ENCODE assay signal across 23 cellular contexts in genomic region chr18:63126134-63127067, GRCh38.
DNase-seq lines count a peak whose midpoint lies in the region; ATAC-seq, FAIRE-seq and TF ChIP-seq lines count a peak whose summit lies in the region.
"Had no signal": no experiment of that assay in that cellular context is flagged by ENCODE, and none has a peak within 500 bp of the region (broad histone marks: within the 10 kb centered on the region; RNA-seq: fewer than 3 reads in every experiment).

No MANE protein-coding gene starts in this region.

- H3K4me2 ChIP-seq in GM12878 (ENCODE audit: control insufficient read depth, insufficient read depth) = no peak overlapping the region

- SMC1A ChIA-PET in GM12878 (lab: Charles Lee; ENCODE audit: uncharacterized antibody, unreplicated experiment) = interaction anchor here (0.8 kb wide), 1 partner anchor 11 kb away, joined by 3 read pairs; no protein-coding TSS in a partner anchor

- H3K27me3 ChIP-seq in GM12878 (replicated peaks in 1 of 2; ENCODE audit: control insufficient read depth in 2 of 2, insufficient read depth in 2 of 2, low read length in 1 of 2) (no peaks in the 10 kb centered on the region), spleen (replicated peaks in 1 of 7) (no peaks in the 10 kb centered on the region)

- TF ChIP-seq POLR2A in GM12878 (IDR thresholded peaks at IDR 0.05; ENCODE audit: low read depth, low read length) (0 out of 2 replicates have a peak, but pooled peaks have one; percentile 23), spleen (IDR thresholded peaks at IDR 0.05) (no peak)

- peaks cover 11% of the 10 kb centered on the region for H3K79me2 ChIP-seq in GM12878 (ENCODE audit: control insufficient read depth, insufficient read depth, low read length)

- TF ChIP-seq CTCF in GM12878 (IDR thresholded peaks at IDR 0.05 in 2 of 3, conservative IDR thresholded peaks at IDR 0.05 in 1 of 3; ENCODE audit: control insufficient read depth in 2 of 3, extremely low read depth in 1 of 3, insufficient read depth in 1 of 3, low read depth in 3 of 3, low read length in 3 of 3) (no peak), spleen (IDR thresholded peaks at IDR 0.05 in 8 of 11, conservative IDR thresholded peaks at IDR 0.05 in 3 of 11) (no peak)

- no peak for DNase-seq in activated naive CD4-positive, alpha-beta T cell treated with anti-CD3 and anti-CD28 coated beads, Interleukin-2, amount 50 U/mL, for 16 hours
- no peak for DNase-seq in GM12878 (ENCODE audit: low read depth, low spot score)
- no peak for DNase-seq in spleen
- no peak for DNase-seq in SIG-M5 (lab: John Stamatoyannopoulos, UW)
- DNase-seq: activated CD4-positive, alpha-beta T cell treated with anti-CD3 and anti-CD28 coated beads for 4 hours; activated gamma-delta T cell; foreskin fibroblast; KBM-7; left ventricle myocardium inferior; MV-4-11; NCI-H1694; NCI-H2227 treated with DMSO at 0.1 percent for 48 hours; NCI-H748 treated with DMSO at 0.1 percent for 48 hours; posterior cingulate gyrus; T-helper 1 cell had no signal

- RAD21 ChIA-PET in GM12878 (lab: Charles Lee; ENCODE audit: unreplicated experiment) = interaction anchor here (0.6 kb wide), 1 partner anchor 110 kb away, joined by 4 read pairs; no protein-coding TSS in a partner anchor

- no peak overlapping the region for H3K4me3 Mint-ChIP-seq in activated naive CD4-positive, alpha-beta T cell treated with anti-CD3 and anti-CD28 coated beads, Interleukin-2, amount 50 U/mL, for 24 hours
- H3K4me3 Mint-ChIP-seq: CD14-positive monocyte, neural crest cell had no signal

- no peaks in the 10 kb centered on the region for H4K20me1 ChIP-seq in GM12878 (ENCODE audit: control insufficient read depth, insufficient read depth)

- H3K27ac ChIP-seq in KOPT-K1 (ENCODE audit: low read depth, low read length, poor library complexity, severe bottlenecking) (peak overlapping the region; percentile 53), GM12878 (ENCODE audit: control insufficient read depth, insufficient read depth) (no peak overlapping the region), spleen (peak overlapping the region in 7 of 8 donors; percentile 12 to 41 (median 29))
- H3K27ac ChIP-seq: left ventricle myocardium inferior had no signal

- H3K36me3 Mint-ChIP-seq in activated naive CD4-positive, alpha-beta T cell treated with anti-CD3 and anti-CD28 coated beads, Interleukin-2, amount 50 U/mL, for 24 hours = peaks cover 5% of the 10 kb centered on the region

- no peaks in the 10 kb centered on the region for H3K9me3 ChIP-seq in KOPT-K1 (ENCODE audit: insufficient read depth, low read length, poor library complexity, severe bottlenecking)
- H3K9me3 ChIP-seq in GM12878 (replicated peaks; ENCODE audit: control insufficient read depth, insufficient read depth, low read length) = no peaks in the 10 kb centered on the region
- H3K9me3 ChIP-seq in spleen = no peaks in the 10 kb centered on the region
- H3K9me3 ChIP-seq: left ventricle myocardium inferior had no signal

- no peaks in the 10 kb centered on the region for H3K9me3 Mint-ChIP-seq in activated naive CD4-positive, alpha-beta T cell treated with anti-CD3 and anti-CD28 coated beads, Interleukin-2, amount 50 U/mL, for 24 hours
- H3K9me3 Mint-ChIP-seq: CD14-positive monocyte, neural crest cell had no signal

- POLR2A ChIA-PET in GM12878 (lab: Charles Lee) = no interaction called here

- CTCF ChIA-PET in GM12878 (lab: Yijun Ruan, JAX) = interaction anchor here (1.0 to 1.4 kb wide), 3 partner anchors 10 to 110 kb away, joined by 3 to 5 read pairs (median 4); no protein-coding TSS in a partner anchor

- no peak for FAIRE-seq in GM12878 (lab: Jason Lieb, UNC)
- FAIRE-seq: GM18507 had no signal

- H3K9ac ChIP-seq in GM12878 (ENCODE audit: control insufficient read depth, insufficient read depth, low read length) = no peak overlapping the region

- H2AFZ ChIP-seq in GM12878 (ENCODE audit: control insufficient read depth, low read depth, low read length) = no peak overlapping the region

- H3K27ac Mint-ChIP-seq in activated naive CD4-positive, alpha-beta T cell treated with anti-CD3 and anti-CD28 coated beads, Interleukin-2, amount 50 U/mL, for 24 hours = peak overlapping the region; percentile 84
- H3K27ac Mint-ChIP-seq: CD14-positive monocyte had no signal

- in situ Hi-C loops in GM12878 (cut with MboI) = no loop called here

- H3K4me1 ChIP-seq in GM12878 (ENCODE audit: control insufficient read depth, insufficient read depth, low read length) (peaks cover 7% of the 10 kb centered on the region), spleen (peaks cover 0 to 46% (median 15%) of the 10 kb centered on the region in 6 donors)

- H3K27me3 Mint-ChIP-seq in activated naive CD4-positive, alpha-beta T cell treated with anti-CD3 and anti-CD28 coated beads, Interleukin-2, amount 50 U/mL, for 24 hours = no peaks in the 10 kb centered on the region

- TF ChIP-seq EP300 in GM12878 (IDR thresholded peaks at IDR 0.05; ENCODE audit: borderline replicate concordance in 1 of 2, control insufficient read depth in 1 of 2, low read depth in 2 of 2, low read length in 2 of 2) = no peak

- ATAC-seq in GM12878 (no peak), HG02588 (IDR thresholded peaks at IDR 0.05; ENCODE audit: unreplicated experiment) (no peak), GM21381 (IDR thresholded peaks at IDR 0.05; ENCODE audit: unreplicated experiment) (no peak)
- ATAC-seq: HCT116 had no signal

- intact Hi-C loops in GM12878 (cut with micrococcal nuclease; ENCODE audit: unreplicated experiment) (no loop called here), spleen (cut with DNase I; ENCODE audit: low total_unique reads) (loop anchor here (10.0 kb wide), 1 partner anchor 308 kb away; no protein-coding TSS in a partner anchor)

- TF ChIP-seq RAD21 in GM12878 (IDR thresholded peaks at IDR 0.05; ENCODE audit: insufficient read depth, low read depth, low read length) = no peak

- H3K4me3 ChIP-seq in GM12878 (no peak overlapping the region), spleen (no peak overlapping the region)
- H3K4me3 ChIP-seq: left ventricle myocardium inferior had no signal

- H3K36me3 ChIP-seq in KOPT-K1 (ENCODE audit: insufficient read depth, low read length) (peaks cover 11% of the 10 kb centered on the region; the same call in 1 of the 2 replicates), GM12878 (ENCODE audit: control insufficient read depth in 2 of 2, insufficient read depth in 2 of 2, low read length in 1 of 2) (peaks cover 8 to 20% of the 10 kb centered on the region in 2 experiments), spleen (peaks cover 0 to 38% (median 8%) of the 10 kb centered on the region in 6 donors)
- H3K36me3 ChIP-seq: left ventricle myocardium inferior had no signal

- peaks cover 15% of the 10 kb centered on the region for H3K4me1 Mint-ChIP-seq in activated naive CD4-positive, alpha-beta T cell treated with anti-CD3 and anti-CD28 coated beads, Interleukin-2, amount 50 U/mL, for 24 hours

- no TSS peak for BruUV-seq in GM12878 (replicated peaks; lab: Mats Ljungman, UMichigan)

- 84% methylated on average over 12 of the region's 12 CpGs for WGBS in GM12878 (ENCODE audit: insufficient coverage, insufficient replicate concordance, low lambda C conversion rate, missing lambda C conversion rate)
- WGBS in spleen, 5 donors = 49 to 60% (median 54%) methylated on average over 12 of the region's 12 CpGs

TF ChIP-seq in GM12878, 131 proteins besides CTCF, POLR2A, EP300 and RAD21:
- no peak for TF ChIP-seq REST (IDR thresholded peaks at IDR 0.05; ENCODE audit: low read depth, low read length)
